In the genomic region with DNA sequence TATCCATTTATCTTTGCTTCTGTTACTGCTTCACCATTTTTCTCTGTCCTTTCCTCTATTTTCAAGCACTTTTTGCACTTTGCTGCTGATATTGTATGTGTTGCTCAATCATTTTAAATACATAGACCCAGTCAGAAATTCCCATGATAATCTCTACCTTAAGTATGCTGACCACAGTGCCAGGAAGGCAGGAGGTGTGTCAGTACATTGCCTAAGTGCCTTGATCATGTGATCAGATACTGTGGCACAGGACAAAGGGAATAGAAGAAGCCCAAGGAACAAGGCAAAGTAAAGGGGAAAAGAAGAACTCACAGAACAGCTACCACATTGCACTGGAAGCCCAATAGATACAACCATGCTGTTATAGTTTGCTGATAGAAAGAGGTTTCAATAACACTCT, we compare ENCODE assay signal across 13 cellular contexts. TPM values are rescaled to one million over a fixed set of nuclear protein-coding genes. Genes with fewer than 3 reads are reported as not detected.
A peak's percentile ranks its signal among the peaks of the same experiment; 100 is the strongest.
DNase-seq lines count a peak whose midpoint lies in the region; ATAC-seq and TF ChIP-seq lines count a peak whose summit lies in the region.
"Had no signal": no experiment of that assay in that cellular context is flagged by ENCODE, and none has a peak within 500 bp of the region (broad histone marks: within the 10 kb centered on the region; RNA-seq: fewer than 3 reads in every experiment).

No MANE protein-coding gene starts in this region.

- H3K4me3 ChIP-seq in AG10803 (ENCODE audit: low read length) (no peak overlapping the region), epithelial cell of esophagus (ENCODE audit: low read length) (no peak overlapping the region), lung (no peak overlapping the region), osteoblast (ENCODE audit: insufficient read depth, low read length) (no peak overlapping the region)

- no peaks in the 10 kb centered on the region for H3K36me3 ChIP-seq in lung (ENCODE audit: control insufficient read depth in 2 of 2, insufficient read depth in 2 of 2, low read length in 2 of 2)
- H3K36me3 ChIP-seq in osteoblast (ENCODE audit: insufficient read depth, low read length): no peaks in the 10 kb centered on the region

- peak; percentile 47 for ATAC-seq in lung (ENCODE audit: insufficient read depth, low FRiP score)
- ATAC-seq in HG02981 (IDR thresholded peaks at IDR 0.05; ENCODE audit: unreplicated experiment): no peak

- no peak overlapping the region for H2AFZ ChIP-seq in osteoblast (ENCODE audit: low read length)

- H3K79me2 ChIP-seq in osteoblast (ENCODE audit: insufficient read depth, low read length): no peaks in the 10 kb centered on the region

- no peak overlapping the region for H3K4me2 ChIP-seq in osteoblast (ENCODE audit: insufficient read depth, low read length)

- DNase-seq in AG10803 (ENCODE audit: low read depth) (peak; percentile 43), LHCN-M2 (ENCODE audit: low read depth) (peak; percentile 78), epithelial cell of esophagus (ENCODE audit: low read depth) (peak; percentile 86), lung (ENCODE audit: low spot score) (peak; percentile 40), GM19238 (ENCODE audit: insufficient read length, low spot score) (no peak), osteoblast (ENCODE audit: insufficient read length, low spot score, missing footprints) (no peak), NCI-H2081 (lab: John Stamatoyannopoulos, UW) (no peak)
- DNase-seq: activated B cell treated with CpG ODN at 0.5 μM for 24 hours, dermis blood vessel endothelial cell, NCI-H2107 had no signal

- H3K4me1 ChIP-seq in lung (ENCODE audit: control insufficient read depth in 2 of 2, insufficient read depth in 2 of 2, low read length in 2 of 2) (peaks cover 0 to 9% of the 10 kb centered on the region in 2 donors), osteoblast (ENCODE audit: insufficient read depth, low read length) (peaks cover 17% of the 10 kb centered on the region)

- H3K27ac ChIP-seq in lung (ENCODE audit: low read depth in 1 of 2, low read length in 1 of 2) (peak overlapping the region in 1 of 2 donors; percentile 62), osteoblast (ENCODE audit: low read depth, low read length) (no peak overlapping the region)
- H3K27ac ChIP-seq: HL-60 had no signal

- TF ChIP-seq CTCF in AG10803 (conservative IDR thresholded peaks at IDR 0.05; ENCODE audit: low read length): no peak
- TF ChIP-seq CTCF in epithelial cell of esophagus (IDR thresholded peaks at IDR 0.05; ENCODE audit: insufficient read depth, low read depth, low read length, missing control alignments): no peak
- TF ChIP-seq CTCF in lung (IDR thresholded peaks at IDR 0.05; ENCODE audit: control extremely low read depth, extremely low read depth): no peak
- no peak for TF ChIP-seq CTCF in osteoblast (IDR thresholded peaks at IDR 0.05; ENCODE audit: extremely low read depth, low read depth, low read length)

- no peaks in the 10 kb centered on the region for H4K20me1 ChIP-seq in osteoblast (ENCODE audit: insufficient read depth, low read length)

- H3K9me3 ChIP-seq in lung (ENCODE audit: control insufficient read depth in 2 of 2, insufficient read depth in 1 of 2, low read length in 1 of 2) (no peaks in the 10 kb centered on the region), osteoblast (ENCODE audit: low read depth, low read length) (no peaks in the 10 kb centered on the region)

- H3K27me3 ChIP-seq in lung (ENCODE audit: control insufficient read depth, insufficient read depth) (no peaks in the 10 kb centered on the region), osteoblast (ENCODE audit: insufficient read depth, low read length) (no peaks in the 10 kb centered on the region)

RNA-seq across cellular contexts. Expression of a gene that starts 53.7 kb away (rescaled TPM):
- total RNA-seq in LHCN-M2 (2014; rRNA removed): 5.4 and 7.9 TPM in 2 replicates
- polyA plus RNA-seq in LHCN-M2 (2012): 1.7 TPM
- total RNA-seq in lung: 100 to 1,000 TPM; 155 to 726 TPM
- polyA plus RNA-seq in lung: 10 to 100 TPM; 40.1 to 73.8 TPM
- 22.8 and 39.8 TPM in 2 replicates for total RNA-seq in osteoblast
- total RNA-seq: activated T-helper 2 cell treated with anti-CD3 and anti-CD28 coated beads, Interferon-gamma antibody, Interleukin-2, Interleukin-4, amounts not matched to agents 10 μg/mL and 5 μg/mL and 100 μg/mL, durations not matched to agents 14 hours and 24 hours and 36 hours had no signal

Comparison
In these comparisons a context has a peak if more than half of its experiments do, and no peak if none do; other contexts are left out.
1. DNase-seq: peak in AG10803 (single experiment), LHCN-M2 (single experiment), epithelial cell of esophagus (single experiment) and lung (single experiment); none in GM19238 (single experiment), osteoblast (single experiment) and NCI-H2081 (0 of 2).